20 cellular contexts compared by ENCODE assay signal in the genomic region with DNA sequence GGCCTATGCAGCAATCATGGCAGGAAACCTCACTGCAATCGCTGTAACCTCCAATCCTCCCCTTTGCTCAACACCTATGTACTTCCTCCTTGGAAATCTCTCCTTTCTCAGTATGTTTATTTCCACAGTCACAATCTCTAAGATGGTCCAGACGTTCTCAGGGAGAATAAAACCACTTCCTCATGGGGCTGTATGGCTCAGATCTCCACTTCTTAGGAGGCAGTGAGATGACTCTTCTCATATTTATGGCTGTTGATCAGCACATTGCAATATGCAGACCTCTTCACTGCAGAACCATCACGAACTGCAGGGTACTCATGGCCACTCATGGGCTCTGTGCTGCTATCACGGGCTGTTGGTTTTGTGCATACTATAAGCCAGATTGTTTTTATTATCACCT.
"Had no signal": no experiment of that assay in that cellular context is flagged by ENCODE, and none has a peak within 500 bp of the region (broad histone marks: within the 10 kb centered on the region; RNA-seq: fewer than 3 reads in every experiment).

No MANE protein-coding gene starts in this region.

- H3K27me3 ChIP-seq: body of pancreas, cardiac muscle cell, gastroesophageal sphincter, transverse colon had no signal

- H3K9me3 ChIP-seq: body of pancreas, gastroesophageal sphincter, transverse colon had no signal

- H3K4me3 ChIP-seq: body of pancreas, cardiac muscle cell, gastroesophageal sphincter, transverse colon had no signal

- DNase-seq: activated CD4-positive, alpha-beta T cell treated with anti-CD3 and anti-CD28 coated beads for 1 hour; activated CD4-positive, alpha-beta T cell treated with anti-CD3 and anti-CD28 coated beads, Interleukin-2, amount 50 U/mL, for 1 hour; activated CD8-positive, alpha-beta T cell treated with anti-CD3 and anti-CD28 coated beads, Interleukin-2, amount 10 ng/mL, durations not matched to agents 7 days and 5 days; activated gamma-delta T cell treated with Interleukin-2 at 50 U/mL for 16 hours; activated T-cell treated with anti-CD3 and anti-CD28 coated beads, Interleukin-2, amount 50 U/mL, for 1 hour; anterior cingulate cortex; body of pancreas; cortex of kidney; head of caudate nucleus; left ventricle myocardium superior; mammary epithelial cell; midbrain; natural killer cell; stimulated activated CD4-positive, alpha-beta T cell treated with anti-CD3 and anti-CD28 coated beads, Interleukin-2, amount 100 ng/mL, for 48 hours; stimulated activated CD8-positive, alpha-beta memory T cell treated with anti-CD3 and anti-CD28 coated beads, Interleukin-4, amount 100 ng/mL, for 48 hours; stimulated activated naive B cell treated with anti-CD40 and anti-IgM and Interleukin-4, amounts not matched to agents 10 μg/mL and 1 μg/mL and 100 μg/mL, for 72 hours; transverse colon had no signal

- H3K4me1 ChIP-seq: body of pancreas, gastroesophageal sphincter, transverse colon had no signal

- H3K27ac ChIP-seq: body of pancreas, cardiac muscle cell, epithelial cell of prostate, gastroesophageal sphincter, transverse colon had no signal

- H3K36me3 ChIP-seq: cardiac muscle cell, gastroesophageal sphincter, transverse colon had no signal

- ATAC-seq: activated CD8-positive, alpha-beta T cell treated with anti-CD3 and anti-CD28 coated beads, Interleukin-2, amount 10 ng/mL, durations not matched to agents 7 days and 5 days; body of pancreas; gastroesophageal sphincter; left ventricle myocardium superior; natural killer cell; stimulated activated naive B cell treated with anti-CD40 and anti-IgM and Interleukin-4, amounts not matched to agents 10 μg/mL and 1 μg/mL and 100 μg/mL, for 72 hours had no signal
